8 cellular contexts compared by ENCODE assay signal in genomic region chr17:38559025-38559879, GRCh38. TPM values are rescaled to one million over a fixed set of nuclear protein-coding genes. Genes with fewer than 3 reads are reported as not detected.
DNase-seq lines count a peak whose midpoint lies in the region; ATAC-seq and TF ChIP-seq lines count a peak whose summit lies in the region.

No MANE protein-coding gene starts in this region.

- H3K27me3 ChIP-seq in MM.1S (replicated peaks; ENCODE audit: insufficient read depth, low read length): peaks cover 41% of the 10 kb centered on the region

- no peaks in the 10 kb centered on the region for H3K79me2 ChIP-seq in MM.1S (ENCODE audit: low read length)

- H3K9ac ChIP-seq in MM.1S (ENCODE audit: low read length): peak overlapping the region; percentile 9; the same call in 1 of the 2 replicates

- H3K27me3 Mint-ChIP-seq in type B pancreatic cell: peaks cover 48% of the 10 kb centered on the region

- peak overlapping the region; percentile 71 for H3K4me3 ChIP-seq in MM.1S (ENCODE audit: low read length)

- peaks cover 19% of the 10 kb centered on the region for H3K4me1 Mint-ChIP-seq in type B pancreatic cell (ENCODE audit: unreplicated experiment)

- H3K36me3 ChIP-seq in MM.1S (replicated peaks; ENCODE audit: insufficient read depth, low read length): no peaks in the 10 kb centered on the region

- ATAC-seq in GM21529 (IDR thresholded peaks at IDR 0.05; ENCODE audit: unreplicated experiment): peak; percentile 71

- peak; percentile 20 for DNase-seq in CMK (ENCODE audit: low read depth)
- DNase-seq in MM.1S: peak; percentile 94
- DNase-seq in RPMI8226: peak; percentile 90
- peak; percentile 75 for DNase-seq in activated gamma-delta T cell (lab: John Stamatoyannopoulos, UW)
- DNase-seq in glomerular visceral epithelial cell (ENCODE audit: extremely low spot score): peak; percentile 66
- peak; percentile 94 for DNase-seq in posterior vena cava (ENCODE audit: low spot score)
- peak; percentile 89 for DNase-seq in type B pancreatic cell (ENCODE audit: extremely low spot score, unreplicated experiment)

- H3K9me2 ChIP-seq in MM.1S (replicated peaks; ENCODE audit: insufficient read depth, low read length): no peaks in the 10 kb centered on the region

- H4K20me1 ChIP-seq in MM.1S (ENCODE audit: insufficient read depth, low read length): no peaks in the 10 kb centered on the region

- H3K9me3 Mint-ChIP-seq in type B pancreatic cell: no peaks in the 10 kb centered on the region

- H3K36me3 Mint-ChIP-seq in type B pancreatic cell: no peaks in the 10 kb centered on the region

- H3K4me2 ChIP-seq in MM.1S (ENCODE audit: low read depth, low read length): peak overlapping the region; percentile 92

- no peak overlapping the region for H3K27ac ChIP-seq in MM.1S (ENCODE audit: low read length)

- peak overlapping the region; percentile 80 for H2AFZ ChIP-seq in MM.1S (ENCODE audit: low read length)

- TF ChIP-seq CTCF in MM.1S (IDR thresholded peaks at IDR 0.05; ENCODE audit: low read length) (peak; percentile 44), type B pancreatic cell (conservative IDR thresholded peaks at IDR 0.05) (peak; percentile 54)

- H3F3A ChIP-seq in MM.1S (ENCODE audit: insufficient read depth, low read length): peaks cover 10% of the 10 kb centered on the region; the same call in 1 of the 2 replicates

- peak overlapping the region; percentile 95 for H3K4me3 Mint-ChIP-seq in type B pancreatic cell

- H3K4me1 ChIP-seq in MM.1S (ENCODE audit: low read length): peaks cover 13% of the 10 kb centered on the region

- no peaks in the 10 kb centered on the region for H3K9me3 ChIP-seq in MM.1S (replicated peaks; ENCODE audit: insufficient read depth, low read length)

- intact Hi-C loops in posterior vena cava (cut with DNase I): loop anchor here in 1 of 2 donors (10.0 kb wide), 1 partner anchor 106 kb away; no protein-coding TSS in a partner anchor

- H3K27ac Mint-ChIP-seq in type B pancreatic cell: peak overlapping the region; percentile 93

RNA-seq across cellular contexts. Expression of gene SRCIN1, which starts 46.5 kb away (rescaled TPM):
- 1 to 10 TPM in 1 of 2 donors, under 1 TPM in 1; 0.93 to 1.2 TPM for total RNA-seq in posterior vena cava
- total RNA-seq in type B pancreatic cell (ENCODE audit: low replicate concordance): 8.3 and 11.9 TPM in 2 replicates

Comparison
In these comparisons a context has a peak if more than half of its experiments do, and no peak if none do; other contexts are left out.
1. DNase-seq: peak in every context shown above with its lines; median percentile 94 in MM.1S; 94 in posterior vena cava; 90 in RPMI8226; 89 in type B pancreatic cell; 75 in activated gamma-delta T cell; 66 in glomerular visceral epithelial cell; 20 in CMK.